ENCODE assay signal across 8 cellular contexts in the genomic region with DNA sequence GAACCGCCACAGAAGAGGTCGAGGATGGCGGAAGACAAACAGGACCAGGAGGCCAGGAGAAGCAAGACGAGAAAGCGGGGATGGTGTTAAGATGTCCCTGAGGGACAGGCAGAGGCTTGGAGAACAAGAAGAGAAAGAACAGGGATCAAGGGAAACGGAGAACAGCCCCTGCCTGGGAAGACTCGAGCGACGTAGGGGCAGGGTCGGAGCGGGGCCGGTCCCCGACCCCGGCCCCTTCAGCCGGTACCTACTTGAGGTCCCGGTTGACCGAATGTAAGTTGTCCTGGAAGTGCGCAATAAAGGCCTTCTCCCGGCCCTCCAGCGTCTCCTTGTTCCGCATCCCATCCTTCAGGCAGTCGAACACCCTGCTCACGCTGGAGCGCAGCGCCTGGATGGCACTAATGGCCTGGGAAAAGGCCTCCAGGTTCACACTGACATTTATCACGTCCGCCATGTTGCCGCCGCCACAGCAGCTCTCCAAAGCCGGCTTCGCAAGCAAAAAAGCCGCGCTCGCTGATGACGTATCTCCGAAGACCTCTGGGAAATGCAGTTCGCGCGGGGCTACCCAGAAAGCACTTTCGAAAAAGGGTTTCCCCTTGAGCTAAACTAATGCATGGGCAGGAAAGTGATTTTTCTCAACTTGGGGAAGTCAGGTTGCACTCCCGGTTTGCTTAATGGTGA. TPM values are rescaled to one million over a fixed set of nuclear protein-coding genes. Genes with fewer than 3 reads are reported as not detected.
DNase-seq lines count a peak whose midpoint lies in the region; ATAC-seq and TF ChIP-seq lines count a peak whose summit lies in the region.

A gene with protein sequence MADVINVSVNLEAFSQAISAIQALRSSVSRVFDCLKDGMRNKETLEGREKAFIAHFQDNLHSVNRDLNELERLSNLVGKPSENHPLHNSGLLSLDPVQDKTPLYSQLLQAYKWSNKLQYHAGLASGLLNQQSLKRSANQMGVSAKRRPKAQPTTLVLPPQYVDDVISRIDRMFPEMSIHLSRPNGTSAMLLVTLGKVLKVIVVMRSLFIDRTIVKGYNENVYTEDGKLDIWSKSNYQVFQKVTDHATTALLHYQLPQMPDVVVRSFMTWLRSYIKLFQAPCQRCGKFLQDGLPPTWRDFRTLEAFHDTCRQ (minus strand): TSS at position 477 of the 681 bp plus-strand sequence. CDS start 23 bp downstream, at position 454.

- H3K27me3 ChIP-seq in cardiac muscle cell (no peaks in the 10 kb centered on the region), parathyroid adenoma (ENCODE audit: control insufficient read depth, insufficient read depth, low read length) (no peaks in the 10 kb centered on the region), transverse colon (no peaks in the 10 kb centered on the region)

- TF ChIP-seq CTCF in cardiac muscle cell (IDR thresholded peaks at IDR 0.05; ENCODE audit: low read depth, low read length) (no peak), parathyroid adenoma (IDR thresholded peaks at IDR 0.05) (no peak), transverse colon (IDR thresholded peaks at IDR 0.05) (no peak)

- H3K9me3 ChIP-seq in cardiac muscle cell (ENCODE audit: low read depth) = no peaks in the 10 kb centered on the region
- H3K9me3 ChIP-seq in parathyroid adenoma (ENCODE audit: control insufficient read depth, low read length) = no peaks in the 10 kb centered on the region
- H3K9me3 ChIP-seq in transverse colon = no peaks in the 10 kb centered on the region

- in situ Hi-C loops in transverse colon (cut with MboI; ENCODE audit: low pct_ligation_motif_present in 1 of 4, low pct_unique_long_range_greater_than_20kb in 1 of 4, low sequenced_read_pairs in 3 of 4) = no loop called here

- ATAC-seq in HG02610 (IDR thresholded peaks at IDR 0.05; ENCODE audit: unreplicated experiment) = peak; percentile 79

- peaks cover 16% of the 10 kb centered on the region for H3K79me2 ChIP-seq in parathyroid adenoma

- H2AFZ ChIP-seq in parathyroid adenoma = peak within 1 kb of the TSS; percentile 85

- H3K27ac ChIP-seq in cardiac muscle cell (peak within 1 kb of the TSS; percentile 74), parathyroid adenoma (peak within 1 kb of the TSS; percentile 29), transverse colon (peak within 1 kb of the TSS; percentile 74 to 87 (median 78))

- no peak for TF ChIP-seq EP300 in transverse colon (IDR thresholded peaks at IDR 0.05; ENCODE audit: low read depth)

- peak within 1 kb of the TSS; percentile 5 for H3K9ac ChIP-seq in parathyroid adenoma

- 0 to 10% methylated on average over 10 to 41 of the region's 41 CpGs for WGBS in transverse colon (ENCODE audit: low coverage in 1 of 2), 2 donors

- peak within 1 kb of the TSS; percentile 75 for H3K4me2 ChIP-seq in parathyroid adenoma (ENCODE audit: low read length)

- peak; percentile 30 for TF ChIP-seq POLR2A in transverse colon (IDR thresholded peaks at IDR 0.05)

- peaks cover 9% of the 10 kb centered on the region for H3K4me1 ChIP-seq in cardiac muscle cell (ENCODE audit: low read depth)
- peaks cover 2% of the 10 kb centered on the region for H3K4me1 ChIP-seq in parathyroid adenoma
- peaks cover 8 to 21% (median 17%) of the 10 kb centered on the region in 4 donors for H3K4me1 ChIP-seq in transverse colon

- DNase-seq in GM04504 (ENCODE audit: low read depth) (peak; percentile 70), NCI-H1417 treated with DMSO at 0.1 percent for 48 hours (lab: John Stamatoyannopoulos, UW) (peak; percentile 51), SW 1271 (lab: John Stamatoyannopoulos, UW) (peak; percentile 53 to 85), cardiac muscle cell (ENCODE audit: low read depth in 1 of 2, low spot score in 1 of 2) (peak; percentile 92 to 98), transverse colon (peak; percentile 94)
- DNase-seq in activated naive CD8-positive, alpha-beta T cell treated with anti-CD3 and anti-CD28 coated beads, Interleukin-2, amount 50 U/mL, for 16 hours (ENCODE audit: low read depth, low spot score) = peak; percentile 78

- intact Hi-C loops in transverse colon (cut with DNase I; ENCODE audit: low total_unique reads) = no loop called here

- peak within 1 kb of the TSS; percentile 90 for H3K4me3 ChIP-seq in cardiac muscle cell
- H3K4me3 ChIP-seq in parathyroid adenoma (ENCODE audit: low read depth, low read length) = peak within 1 kb of the TSS; percentile 67
- peak within 1 kb of the TSS; percentile 78 to 95 (median 86) for H3K4me3 ChIP-seq in transverse colon

- H3K36me3 ChIP-seq in cardiac muscle cell = peaks cover 15% of the 10 kb centered on the region
- no peaks in the 10 kb centered on the region for H3K36me3 ChIP-seq in parathyroid adenoma (ENCODE audit: control insufficient read depth, insufficient read depth, low read length)
- H3K36me3 ChIP-seq in transverse colon = peaks cover 0 to 12% (median 0%) of the 10 kb centered on the region in 4 donors

RNA-seq across cellular contexts. Expression of the gene that starts here (rescaled TPM):
- total RNA-seq in cardiac muscle cell = 18.3 and 30.2 TPM in 2 replicates
- polyA plus RNA-seq in cardiac muscle cell = 50.9 and 69.2 TPM in 2 replicates
- total RNA-seq in transverse colon = 10 to 100 TPM in 1 of 4 donors, 1 to 10 TPM in 3; 2.6 to 12.6 (median 7.1) TPM

Comparison
In these comparisons a context has a peak if more than half of its experiments do, and no peak if none do; other contexts are left out.
1. Peak in every context shown above with its lines: DNase-seq, ATAC-seq, H3K4me3 ChIP-seq and H3K27ac ChIP-seq.